Comparison of ENCODE assay signal across 9 cellular contexts in genomic region chr7:108557617-108558016, GRCh38.
"Had no signal": no experiment of that assay in that cellular context is flagged by ENCODE, and none has a peak within 500 bp of the region (broad histone marks: within the 10 kb centered on the region; RNA-seq: fewer than 3 reads in every experiment).

No MANE protein-coding gene starts in this region.

- FAIRE-seq: HepG2, HTR-8/SVneo had no signal

- H3K4me2 ChIP-seq: KMS-11 had no signal

- H3K27me3 Mint-ChIP-seq: IgD-negative memory B cell had no signal

- H3K9ac ChIP-seq: KMS-11 had no signal

- ATAC-seq: HepG2 had no signal

- H3K27ac ChIP-seq: HL-60, KMS-11 had no signal

- DNase-seq: IMR-90, Karpas-422, KBM-7, KG1 had no signal
